Comparison of ENCODE assay signal across 17 cellular contexts in genomic region chr22:46162285-46162684, GRCh38. TPM values are rescaled to one million over a fixed set of nuclear protein-coding genes. Genes with fewer than 3 reads are reported as not detected.
A peak's percentile ranks its signal among the peaks of the same experiment; 100 is the strongest.
DNase-seq lines count a peak whose midpoint lies in the region; ATAC-seq, FAIRE-seq and TF ChIP-seq lines count a peak whose summit lies in the region.
"Had no signal": no experiment of that assay in that cellular context is flagged by ENCODE, and none has a peak within 500 bp of the region (broad histone marks: within the 10 kb centered on the region; RNA-seq: fewer than 3 reads in every experiment).

No MANE protein-coding gene starts in this region.

- H3K9me2 ChIP-seq in hepatocyte (replicated peaks; ENCODE audit: insufficient read depth): no peaks in the 10 kb centered on the region

- ATAC-seq in CD8-positive, alpha-beta T cell: no peak
- ATAC-seq: K562 had no signal

- peaks cover 20% of the 10 kb centered on the region for H3K36me3 Mint-ChIP-seq in CD8-positive, alpha-beta T cell

- H3K4me2 ChIP-seq in hepatocyte: peak overlapping the region; percentile 8

- no peak for FAIRE-seq in small intestine (lab: Jason Lieb, UNC)
- FAIRE-seq: K562, RCC 7860 had no signal

- H3K27me3 ChIP-seq in hepatocyte (no peaks in the 10 kb centered on the region), small intestine (ENCODE audit: control insufficient read depth in 2 of 2, insufficient read depth in 2 of 2, low read length in 2 of 2) (no peaks in the 10 kb centered on the region)
- no peaks in the 10 kb centered on the region for H3K27me3 ChIP-seq in CD8-positive, alpha-beta T cell (ENCODE audit: insufficient read depth, low read length)
- H3K27me3 ChIP-seq: BLaER1 had no signal

- H3K27ac Mint-ChIP-seq in CD8-positive, alpha-beta T cell: no peak overlapping the region

- no peaks in the 10 kb centered on the region for H3K27me3 Mint-ChIP-seq in CD8-positive, alpha-beta T cell (ENCODE audit: low read depth)

- POLR2A ChIA-PET in CD8-positive, alpha-beta T cell (lab: Charles Lee): no interaction called here

- H3K4me1 ChIP-seq in hepatocyte (ENCODE audit: insufficient read depth) (peaks cover 13% of the 10 kb centered on the region), small intestine (ENCODE audit: control insufficient read depth in 2 of 2, insufficient read depth in 1 of 2, low read depth in 1 of 2, low read length in 1 of 2) (peaks cover 0 to 11% of the 10 kb centered on the region in 2 donors)
- H3K4me1 ChIP-seq in CD8-positive, alpha-beta T cell (ENCODE audit: insufficient read depth, low read length): no peaks in the 10 kb centered on the region

- no peaks in the 10 kb centered on the region for H3K9me3 ChIP-seq in hepatocyte (ENCODE audit: low read depth)
- no peaks in the 10 kb centered on the region for H3K9me3 ChIP-seq in small intestine (ENCODE audit: control insufficient read depth, low read depth)
- H3K9me3 ChIP-seq in CD8-positive, alpha-beta T cell (ENCODE audit: low read length): no peaks in the 10 kb centered on the region
- H3K9me3 ChIP-seq: BLaER1 had no signal

- CTCF ChIA-PET in CD8-positive, alpha-beta T cell (lab: Charles Lee): no interaction called here

- H3K4me1 Mint-ChIP-seq in CD8-positive, alpha-beta T cell (ENCODE audit: low read depth): no peaks in the 10 kb centered on the region

- H3K79me2 ChIP-seq in hepatocyte: peaks cover 54% of the 10 kb centered on the region

- WGBS in hepatocyte (ENCODE audit: low lambda C conversion rate, missing lambda C conversion rate): 79% methylated on average over 10 of the region's 10 CpGs
- WGBS in small intestine, 3 donors: 16 to 53% (median 47%) methylated on average over 10 of the region's 10 CpGs

- H3K9me3 Mint-ChIP-seq in CD8-positive, alpha-beta T cell: no peaks in the 10 kb centered on the region

- intact Hi-C loops in CD8-positive, alpha-beta T cell (cut with DNase I, micrococcal nuclease): no loop called here

- peaks cover 7% of the 10 kb centered on the region for H4K20me1 ChIP-seq in hepatocyte (ENCODE audit: insufficient read depth, poor library complexity, severe bottlenecking)

- no peak overlapping the region for H3K4me3 ChIP-seq in hepatocyte
- H3K4me3 ChIP-seq in small intestine (ENCODE audit: low read depth in 1 of 2, low read length in 2 of 2): no peak overlapping the region
- no peak overlapping the region for H3K4me3 ChIP-seq in CD8-positive, alpha-beta T cell (ENCODE audit: low read depth, low read length)
- H3K4me3 ChIP-seq: BLaER1, K562 had no signal

- H3K4me3 Mint-ChIP-seq in CD8-positive, alpha-beta T cell: no peak overlapping the region

- DNase-seq in DMS153 (lab: John Stamatoyannopoulos, UW) (peak; percentile 50), DMS153 treated with DMSO at 0.1 percent for 48 hours (lab: John Stamatoyannopoulos, UW; ENCODE audit: unreplicated experiment) (no peak), NCI-H510A (lab: John Stamatoyannopoulos, UW) (peak; percentile 66), hepatocyte (ENCODE audit: low spot score) (no peak), small intestine (peak; percentile 78), HuH-7.5 (ENCODE audit: low spot score) (no peak), T-helper 9 cell (no peak)
- no peak for DNase-seq in CD8-positive, alpha-beta T cell
- DNase-seq: COR-L47, DND-41, GDM1, GOT3, NCI-H1694 treated with DMSO at 0.1 percent for 48 hours, NCI-H526 had no signal

- no peak for TF ChIP-seq CTCF in hepatocyte (IDR thresholded peaks at IDR 0.05; ENCODE audit: poor library complexity)
- TF ChIP-seq CTCF in CD8-positive, alpha-beta T cell (IDR thresholded peaks at IDR 0.05): no peak

- H3K36me3 ChIP-seq in hepatocyte (replicated peaks; ENCODE audit: insufficient read depth, low read depth): no peaks in the 10 kb centered on the region
- peaks cover 0 to 7% of the 10 kb centered on the region in 2 donors for H3K36me3 ChIP-seq in small intestine (ENCODE audit: control insufficient read depth in 2 of 2, insufficient read depth in 2 of 2, low read length in 2 of 2)
- H3K36me3 ChIP-seq in CD8-positive, alpha-beta T cell (ENCODE audit: insufficient read depth, low read length): no peaks in the 10 kb centered on the region

- H2AFZ ChIP-seq in hepatocyte: no peak overlapping the region

- H3K27ac ChIP-seq in hepatocyte (peak overlapping the region; percentile 62), small intestine (ENCODE audit: low read depth in 1 of 2, low read length in 1 of 2) (peak overlapping the region; percentile 46 to 51)
- no peak overlapping the region for H3K27ac ChIP-seq in CD8-positive, alpha-beta T cell (ENCODE audit: low read depth, low read length)
- H3K27ac ChIP-seq: BLaER1 had no signal

RNA-seq across cellular contexts. Expression of gene PPARA, which starts 12.0 kb away (rescaled TPM):
- total RNA-seq in hepatocyte: 28.0 and 31.0 TPM in 2 replicates
- 12.3 and 13.7 TPM in 2 replicates for polyA plus RNA-seq in hepatocyte
- 10 to 100 TPM; 19.9 to 24.0 (median 21.9) TPM for polyA plus RNA-seq in small intestine
- total RNA-seq in CD8-positive, alpha-beta T cell: 1 to 10 TPM; 4.4 to 6.9 TPM

Comparison
In these comparisons a context has a peak if more than half of its experiments do, and no peak if none do; other contexts are left out.
1. DNase-seq: peak in DMS153 (single experiment), NCI-H510A (single experiment) and small intestine (single experiment); none in DMS153 treated with DMSO at 0.1 percent for 48 hours (single experiment), hepatocyte (single experiment), CD8-positive, alpha-beta T cell (0 of 7), HuH-7.5 (single experiment) and T-helper 9 cell (single experiment).